ENCODE assay signal across 9 cellular contexts in the genomic region with DNA sequence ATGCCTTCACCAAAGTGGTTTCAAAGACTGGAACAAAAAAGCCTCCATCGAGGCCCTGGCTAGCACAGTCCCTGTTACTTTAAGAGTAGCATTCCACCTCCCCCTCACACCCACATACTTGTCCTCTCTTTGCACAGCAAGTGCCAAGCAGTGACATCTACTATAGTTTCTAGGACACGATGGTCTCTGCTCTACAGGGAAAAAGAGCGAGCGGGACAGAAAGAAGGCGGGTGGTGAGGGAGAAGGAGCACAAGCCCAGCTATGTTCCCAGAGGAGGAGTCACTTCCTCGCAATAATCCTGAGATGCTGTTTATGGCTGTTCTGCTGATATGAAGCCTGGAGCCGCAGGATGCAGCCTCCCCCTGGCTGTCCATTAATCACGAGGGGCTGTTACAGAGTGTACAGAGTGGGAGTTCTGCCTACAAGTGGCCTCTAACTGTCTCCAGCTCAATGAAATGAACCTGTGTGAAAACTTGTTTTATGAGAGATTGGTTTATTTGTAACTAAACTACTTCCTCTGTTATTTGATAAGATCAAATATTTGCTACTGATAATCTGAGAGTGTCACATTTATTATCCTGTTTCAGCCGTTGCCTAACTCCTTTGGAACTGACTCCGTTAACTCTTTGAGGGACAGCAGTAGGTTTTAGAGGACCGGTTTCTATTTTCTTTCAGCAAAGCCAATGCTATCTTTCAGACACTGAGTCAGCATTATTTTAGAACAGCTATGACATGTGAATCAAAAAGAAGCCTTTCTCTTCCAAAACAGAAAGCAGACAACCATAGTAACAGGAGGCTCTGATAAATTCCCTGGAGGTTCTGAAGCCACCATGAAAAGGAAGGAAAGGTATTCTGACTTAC.
A peak's percentile ranks its signal among the peaks of the same experiment; 100 is the strongest.
DNase-seq lines count a peak whose midpoint lies in the region; ATAC-seq and TF ChIP-seq lines count a peak whose summit lies in the region.
"Had no signal": no experiment of that assay in that cellular context is flagged by ENCODE, and none has a peak within 500 bp of the region (broad histone marks: within the 10 kb centered on the region; RNA-seq: fewer than 3 reads in every experiment).

No MANE protein-coding gene starts in this region.

- H3K36me3 ChIP-seq in SJSA1, result no peaks in the 10 kb centered on the region

- H3K9me3 Mint-ChIP-seq in nephron progenitor cell, result peaks cover 4% of the 10 kb centered on the region

- H3K27me3 ChIP-seq in SJSA1 (replicated peaks), result no peaks in the 10 kb centered on the region

- peaks cover 67% of the 10 kb centered on the region for H3K4me1 Mint-ChIP-seq in nephron progenitor cell

- in situ Hi-C loops in Caki2 (cut with HindIII; ENCODE audit: low pct_unique_long_range_greater_than_20kb, low sequenced_read_pairs), result no loop called here

- H3K9me3 ChIP-seq in SJSA1 (replicated peaks), result no peaks in the 10 kb centered on the region

- no peaks in the 10 kb centered on the region for H3K27me3 Mint-ChIP-seq in nephron progenitor cell (ENCODE audit: low read depth, poor library complexity)
- H3K27me3 Mint-ChIP-seq: activated naive CD8-positive, alpha-beta T cell had no signal

- no peak for ATAC-seq in HG03045 (IDR thresholded peaks at IDR 0.05; ENCODE audit: unreplicated experiment)
- no peak for ATAC-seq in HG02571 (IDR thresholded peaks at IDR 0.05; ENCODE audit: unreplicated experiment)

- DNase-seq in Caki2 (ENCODE audit: low read depth) (peak; percentile 13), SJSA1 (ENCODE audit: low read depth in 1 of 2, low spot score in 2 of 2) (peak; percentile 56 to 61), fibroblast of peridontal ligament (ENCODE audit: extremely low read depth) (peak; percentile 59), nephron progenitor cell (peak; percentile 55), NCI-H128 (lab: John Stamatoyannopoulos, UW; ENCODE audit: unreplicated experiment) (no peak), NCI-H446 (lab: John Stamatoyannopoulos, UW) (no peak)

- H3K36me3 Mint-ChIP-seq in nephron progenitor cell (ENCODE audit: low read depth), result no peaks in the 10 kb centered on the region
- H3K36me3 Mint-ChIP-seq: activated naive CD8-positive, alpha-beta T cell had no signal

- TF ChIP-seq CTCF in nephron progenitor cell (IDR thresholded peaks at IDR 0.05), result no peak

- H3K27ac Mint-ChIP-seq in nephron progenitor cell, result peak overlapping the region; percentile 99
- H3K27ac Mint-ChIP-seq: activated naive CD8-positive, alpha-beta T cell had no signal

- H3K27ac ChIP-seq in SJSA1, result no peak overlapping the region

- peak overlapping the region; percentile 85 for H3K4me3 Mint-ChIP-seq in nephron progenitor cell
- H3K4me3 Mint-ChIP-seq: activated naive CD8-positive, alpha-beta T cell had no signal

- H3K4me3 ChIP-seq in SJSA1, result peak overlapping the region; percentile 2; the same call in 1 of the 2 replicates

- H3K4me1 ChIP-seq in SJSA1 (replicated peaks), result peaks cover 24% of the 10 kb centered on the region

Comparison
In these comparisons a context has a peak if more than half of its experiments do, and no peak if none do; other contexts are left out.
1. DNase-seq: peak in Caki2 (single experiment), SJSA1 (2 of 2), fibroblast of peridontal ligament (single experiment) and nephron progenitor cell (single experiment); none in NCI-H128 (single experiment) and NCI-H446 (0 of 2).